Comparison of ENCODE assay signal across 7 cellular contexts in genomic region chr1:45011837-45012638, GRCh38.
DNase-seq lines count a peak whose midpoint lies in the region; ATAC-seq and TF ChIP-seq lines count a peak whose summit lies in the region.

TSS of gene UROD (plus strand) at chr1:45012254. CDS start at chr1:45012266, 12 bp downstream.

- ATAC-seq in GM18511 (IDR thresholded peaks at IDR 0.05; ENCODE audit: unreplicated experiment), result peak; percentile 77
- ATAC-seq in HG03064 (IDR thresholded peaks at IDR 0.05; ENCODE audit: low read depth, unreplicated experiment), result peak; percentile 39

- in situ Hi-C loops in brain microvascular endothelial cell (cut with HindIII; ENCODE audit: low pct_ligation_motif_present, low sequenced_read_pairs), result loop anchor here (25.0 kb wide), 1 partner anchor 300 kb away; no protein-coding TSS in a partner anchor

- H3K27ac ChIP-seq in brain microvascular endothelial cell, result peak within 1 kb of the TSS; percentile 60

- H3K36me3 ChIP-seq in brain microvascular endothelial cell (replicated peaks), result peaks cover 47% of the 10 kb centered on the region

- peak; percentile 97 for DNase-seq in NCI-H2107 treated with DMSO at 0.1 percent for 48 hours (lab: John Stamatoyannopoulos, UW; ENCODE audit: unreplicated experiment)
- peak; percentile 92 for DNase-seq in UCSD-AML1 (lab: John Stamatoyannopoulos, UW; ENCODE audit: unreplicated experiment)
- peak; percentile 97 for DNase-seq in brain microvascular endothelial cell
- peak; percentile 89 for DNase-seq in skeletal muscle cell (ENCODE audit: low read depth)

- H3K27me3 ChIP-seq in brain microvascular endothelial cell (replicated peaks), result no peaks in the 10 kb centered on the region

- no peak for TF ChIP-seq CTCF in brain microvascular endothelial cell (IDR thresholded peaks at IDR 0.05; ENCODE audit: low read depth, low read length, missing control alignments)

- H3K4me3 ChIP-seq in brain microvascular endothelial cell (ENCODE audit: low read depth, low read length) (peak within 1 kb of the TSS; percentile 87), iPS-11a (ENCODE audit: low read depth, low read length) (peak within 1 kb of the TSS; percentile 58), skeletal muscle cell (ENCODE audit: low read depth, low read length) (peak within 1 kb of the TSS; percentile 97)

Comparison
In these comparisons a context has a peak if more than half of its experiments do, and no peak if none do; other contexts are left out.
1. Peak in every context shown above with its lines: DNase-seq, ATAC-seq, H3K4me3 ChIP-seq and H3K27ac ChIP-seq.